In the genomic region with DNA sequence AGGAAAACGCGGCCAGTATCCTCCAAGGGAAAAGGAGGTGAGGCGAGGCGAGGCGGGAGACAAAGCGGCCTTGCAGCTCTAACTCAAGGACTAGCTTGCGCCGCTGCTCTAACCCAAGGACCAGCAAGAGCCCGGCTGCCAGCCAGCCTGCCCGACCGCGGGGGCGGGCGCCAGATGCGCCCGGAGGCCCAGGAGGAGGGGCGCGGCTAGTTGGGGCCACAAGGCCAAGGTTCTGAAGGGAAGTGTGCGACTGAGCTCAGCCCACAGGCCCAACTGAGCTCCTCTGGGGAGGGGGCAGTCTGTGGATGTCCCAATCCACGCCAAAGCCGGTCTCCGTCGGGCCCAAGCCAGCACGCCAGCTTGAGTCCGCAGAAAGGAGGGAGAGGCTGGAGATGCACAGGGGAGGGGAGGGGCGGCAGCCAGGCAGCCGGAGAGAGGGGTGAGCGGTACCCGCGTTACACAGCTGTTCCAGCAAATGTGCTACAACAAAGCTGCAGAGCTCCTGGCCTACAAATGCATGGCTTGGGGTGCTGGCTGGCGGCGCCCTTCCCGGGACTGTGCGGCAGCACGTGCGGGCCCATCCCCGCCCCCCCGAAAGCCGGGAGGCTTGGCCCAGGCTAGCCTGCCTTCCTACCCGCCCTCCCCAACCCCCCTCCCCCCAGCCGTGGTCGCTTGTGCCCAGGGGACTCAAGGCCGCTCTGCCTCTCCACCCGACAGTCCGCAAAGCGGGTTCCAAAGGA, we compare ENCODE assay signal across 8 cellular contexts. TPM values are rescaled to one million over a fixed set of nuclear protein-coding genes. Genes with fewer than 3 reads are reported as not detected.
DNase-seq lines count a peak whose midpoint lies in the region; ATAC-seq and TF ChIP-seq lines count a peak whose summit lies in the region.

No MANE protein-coding gene starts in this region.

- no peaks in the 10 kb centered on the region for H3K27me3 Mint-ChIP-seq in IgD-negative memory B cell

- H3K4me1 ChIP-seq in mononuclear cell (ENCODE audit: insufficient read depth, low read length): peaks cover 16% of the 10 kb centered on the region

- peaks cover 0 to 13% (median 0%) of the 10 kb centered on the region in 3 donors for H3K4me1 Mint-ChIP-seq in IgD-negative memory B cell

- no peaks in the 10 kb centered on the region for H3K9me3 ChIP-seq in mononuclear cell (ENCODE audit: low read depth, low read length)

- peak; percentile 38 for DNase-seq in Caki2 (ENCODE audit: low read depth)
- peak; percentile 36 for DNase-seq in activated CD4-positive, CD25-positive, alpha-beta regulatory T cell treated with anti-CD3 and anti-CD28 coated beads, Interleukin-2, amount 50 U/mL, for 72 hours
- DNase-seq in epithelial cell of esophagus (ENCODE audit: low read depth): peak; percentile 26
- DNase-seq in superior temporal gyrus (ENCODE audit: extremely low spot score): peak; percentile 29
- DNase-seq in DMS79 (lab: John Stamatoyannopoulos, UW): no peak

- H3K4me3 Mint-ChIP-seq in IgD-negative memory B cell: peak overlapping the region; percentile 90 to 95 (median 94)

- H3K27me3 ChIP-seq in mononuclear cell (ENCODE audit: insufficient read depth, low read length): no peaks in the 10 kb centered on the region

- no peaks in the 10 kb centered on the region for H3K36me3 Mint-ChIP-seq in IgD-negative memory B cell

- no peak for TF ChIP-seq CTCF in epithelial cell of esophagus (IDR thresholded peaks at IDR 0.05; ENCODE audit: insufficient read depth, low read depth, low read length, missing control alignments)

- in situ Hi-C loops in Caki2 (cut with HindIII; ENCODE audit: low pct_unique_long_range_greater_than_20kb, low sequenced_read_pairs): no loop called here

- H3K9me3 Mint-ChIP-seq in IgD-negative memory B cell: no peaks in the 10 kb centered on the region

- H3K27ac Mint-ChIP-seq in IgD-negative memory B cell: peak overlapping the region in 2 of 3 donors; percentile 12 to 46

- H3K4me3 ChIP-seq in epithelial cell of esophagus (ENCODE audit: low read length): peak overlapping the region; percentile 58
- peak overlapping the region; percentile 59 for H3K4me3 ChIP-seq in mononuclear cell (ENCODE audit: low read length)

- ATAC-seq in GM21360 (IDR thresholded peaks at IDR 0.05; ENCODE audit: unreplicated experiment): peak; percentile 5

RNA-seq across cellular contexts. Expression of a gene that starts 0.6 kb away (rescaled TPM):
- 0.29 and 0.84 TPM in 2 replicates for total RNA-seq in Caki2 (2014; rRNA removed; shearing (Covaris generic); ENCODE audit: low replicate concordance)
- 0.05 TPM for polyA plus RNA-seq in IgD-negative memory B cell
- 3.1 TPM for total RNA-seq in mononuclear cell

RNA-seq across cellular contexts. Expression of a gene that starts 25.5 kb away (rescaled TPM):
- total RNA-seq in Caki2 (2014; rRNA removed; shearing (Covaris generic); ENCODE audit: low replicate concordance): 0.17 TPM in 1 of 2 replicates, not detected in the other
- polyA plus RNA-seq in IgD-negative memory B cell: not detected
- 0.10 TPM for total RNA-seq in mononuclear cell
